In genomic region chr15:65212097-65212496, GRCh38 we compare ENCODE assay signal across 8 cellular contexts. TPM values are rescaled to one million over a fixed set of nuclear protein-coding genes. Genes with fewer than 3 reads are reported as not detected.
A peak's percentile ranks its signal among the peaks of the same experiment; 100 is the strongest.
DNase-seq lines count a peak whose midpoint lies in the region; ATAC-seq, FAIRE-seq and TF ChIP-seq lines count a peak whose summit lies in the region.

No MANE protein-coding gene starts in this region.

- H3K36me3 ChIP-seq in PC-3 (ENCODE audit: low read depth, low read length) (no peaks in the 10 kb centered on the region), psoas muscle (ENCODE audit: insufficient read depth in 1 of 2, low read depth in 1 of 2) (no peaks in the 10 kb centered on the region)

- no peak for FAIRE-seq in GM12892 (lab: Jason Lieb, UNC)

- H3K4me1 Mint-ChIP-seq in brain, result peaks cover 59% of the 10 kb centered on the region

- no peak overlapping the region for H3K4me3 Mint-ChIP-seq in brain

- no peaks in the 10 kb centered on the region for H3K36me3 Mint-ChIP-seq in brain

- H3F3A ChIP-seq in PC-3 (ENCODE audit: low read length, unreplicated experiment), result no peaks in the 10 kb centered on the region

- no peaks in the 10 kb centered on the region for H3K9me2 ChIP-seq in PC-3 (replicated peaks; ENCODE audit: low read length)

- peak; percentile 55; the same call in 1 of the 2 replicates for TF ChIP-seq CTCF in PC-3 (conservative IDR thresholded peaks at IDR 0.05; ENCODE audit: low read depth, low read length)
- TF ChIP-seq CTCF in brain (conservative IDR thresholded peaks at IDR 0.05), result peak; percentile 18 to 54
- peak; percentile 18 for TF ChIP-seq CTCF in psoas muscle (IDR thresholded peaks at IDR 0.05)

- CTCF ChIA-PET in PC-3 (lab: Charles Lee), result no interaction called here

- POLR2A ChIA-PET in PC-3 (lab: Charles Lee; ENCODE audit: unreplicated experiment), result no interaction called here

- BruUV-seq in PC-3 (replicated peaks; lab: Mats Ljungman, UMichigan), result no TSS peak

- no peak overlapping the region for H3K9ac ChIP-seq in PC-3 (ENCODE audit: low read length)

- H3K27ac Mint-ChIP-seq in brain, result peak overlapping the region in 4 of 5 experiments; percentile 24 to 93 (median 52)

- ATAC-seq in PC-3 (no peak), psoas muscle (peak in 3 of 4 donors; percentile 30 to 37 (median 32)), HG03196 (IDR thresholded peaks at IDR 0.05; ENCODE audit: unreplicated experiment) (no peak), GM19395 (IDR thresholded peaks at IDR 0.05; ENCODE audit: unreplicated experiment) (no peak)

- no peak for TF ChIP-seq POLR2A in GM12892 (IDR thresholded peaks at IDR 0.05; ENCODE audit: low read depth, low read length)

- H3K27ac ChIP-seq in PC-3 (ENCODE audit: low read length), result no peak overlapping the region
- H3K27ac ChIP-seq in psoas muscle, result peak overlapping the region; percentile 53

- H3K4me2 ChIP-seq in PC-3 (ENCODE audit: low read length), result no peak overlapping the region

- 70 to 74% (median 70%) methylated on average over 5 of the region's 5 CpGs for WGBS in psoas muscle, 3 donors

- H3K27me3 ChIP-seq in PC-3 (ENCODE audit: low read length) (no peaks in the 10 kb centered on the region), psoas muscle (ENCODE audit: insufficient read depth in 3 of 3, low read length in 2 of 3) (no peaks in the 10 kb centered on the region)

- H3K79me2 ChIP-seq in PC-3 (ENCODE audit: low read length), result no peaks in the 10 kb centered on the region

- no peak overlapping the region for H2AFZ ChIP-seq in PC-3 (ENCODE audit: low read length)

- H3K4me1 ChIP-seq in PC-3 (ENCODE audit: insufficient read depth, low read length), result no peaks in the 10 kb centered on the region
- H3K4me1 ChIP-seq in psoas muscle, result peaks cover 18% of the 10 kb centered on the region

- no peaks in the 10 kb centered on the region for H4K20me1 ChIP-seq in PC-3 (ENCODE audit: low read length)

- DNase-seq in GM12892 (ENCODE audit: insufficient read length) (peak; percentile 31), PC-3 (no peak), psoas muscle (no peak), NCI-H187 (lab: John Stamatoyannopoulos, UW) (no peak), DMS79 treated with DMSO at 0.1 percent for 48 hours (lab: John Stamatoyannopoulos, UW) (no peak)

- intact Hi-C loops in PC-3 (cut with micrococcal nuclease), result no loop called here
- intact Hi-C loops in psoas muscle (cut with DNase I), result no loop called here

- H3K4me3 ChIP-seq in PC-3 (ENCODE audit: low read length) (no peak overlapping the region), psoas muscle (no peak overlapping the region)

- H3K9me3 ChIP-seq in PC-3 (ENCODE audit: low read length), result no peaks in the 10 kb centered on the region
- no peaks in the 10 kb centered on the region for H3K9me3 ChIP-seq in psoas muscle

- peaks cover 0 to 3% (median 0%) of the 10 kb centered on the region in 5 experiments for H3K9me3 Mint-ChIP-seq in brain

- no peaks in the 10 kb centered on the region for H3K27me3 Mint-ChIP-seq in brain

RNA-seq across cellular contexts. Expression of gene CILP, which starts 0.8 kb away (rescaled TPM):
- polyA plus RNA-seq in GM12892 (2012; ENCODE audit: missing spikeins), result 0.08 TPM
- total RNA-seq in PC-3 (2014; rRNA removed) (not detected in 2 replicates), psoas muscle (10 to 100 TPM in 2 of 4 donors, 1 to 10 TPM in 2; 5.6 to 31.7 (median 12.7) TPM)
- polyA plus RNA-seq in brain (ENCODE audit: insufficient read depth, low read depth, low replicate concordance) (not detected), psoas muscle (10 to 100 TPM in 1 of 3 donors, 1 to 10 TPM in 2; 3.9 to 13.0 (median 5.3) TPM)

RNA-seq across cellular contexts. Expression of gene CLPX, which starts 27.0 kb away (rescaled TPM):
- 28.9 TPM for polyA plus RNA-seq in GM12892 (2012; ENCODE audit: missing spikeins)
- total RNA-seq in PC-3 (2014; rRNA removed), result 19.3 and 22.5 TPM in 2 replicates
- polyA plus RNA-seq in brain (ENCODE audit: insufficient read depth, low read depth, low replicate concordance), result 13.0 TPM
- 10 to 100 TPM; 53.7 to 87.2 (median 73.8) TPM for total RNA-seq in psoas muscle
- polyA plus RNA-seq in psoas muscle, result 10 to 100 TPM; 24.4 to 45.9 (median 25.5) TPM

Comparison
In these comparisons a context has a peak if more than half of its experiments do, and no peak if none do; other contexts are left out.
1. ATAC-seq: peak in psoas muscle (3 of 4); none in PC-3 (single experiment), HG03196 (single experiment) and GM19395 (single experiment).
2. Peak in every context shown above with its lines, with median percentiles within 50 percentile points of each other: CTCF ChIP-seq.